In the genomic region with DNA sequence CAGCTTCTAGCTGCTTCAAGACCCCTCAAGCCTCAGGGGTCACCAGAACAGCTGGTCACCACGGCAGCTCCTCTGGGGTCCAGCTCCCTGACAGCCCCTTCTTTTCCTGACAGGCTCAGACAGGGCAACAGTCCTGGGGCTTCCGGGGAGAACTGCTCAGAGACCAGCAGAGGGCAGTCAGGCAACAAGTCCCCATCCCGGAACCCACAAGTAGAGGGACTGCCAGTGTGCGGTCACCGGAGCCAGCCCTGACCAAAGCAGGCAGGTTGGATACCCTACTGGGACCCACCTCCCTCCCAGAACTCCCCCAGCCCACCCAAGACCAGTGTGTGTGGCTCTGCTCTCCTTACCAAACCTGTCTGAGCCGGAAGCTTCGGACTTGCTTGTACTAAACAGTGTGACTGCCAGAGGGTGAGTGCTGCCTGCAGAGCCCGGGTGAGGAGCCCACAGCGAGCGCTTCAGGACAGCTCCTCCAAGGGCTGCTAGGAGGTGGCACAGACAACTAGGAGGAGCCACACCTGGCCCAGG, we compare ENCODE assay signal across 8 cellular contexts. TPM values are rescaled to one million over a fixed set of nuclear protein-coding genes. Genes with fewer than 3 reads are reported as not detected.
DNase-seq lines count a peak whose midpoint lies in the region; ATAC-seq and TF ChIP-seq lines count a peak whose summit lies in the region.

No MANE protein-coding gene starts in this region.

- CTCF ChIA-PET in RWPE1 (lab: Yijun Ruan, JAX): interaction anchor here (0.5 to 1.6 kb wide), 33 partner anchors 10 to 324 kb away, joined by 3 to 17 read pairs (median 4); a partner anchor contains a TSS

- H3K4me2 ChIP-seq in neural progenitor cell: no peak overlapping the region

- no peaks in the 10 kb centered on the region for H3K27me3 ChIP-seq in CD4-positive, CD25-positive, alpha-beta regulatory T cell (ENCODE audit: control insufficient read depth, insufficient read depth, low read length)
- H3K27me3 ChIP-seq in neural progenitor cell: no peaks in the 10 kb centered on the region
- peaks cover 4 to 14% (median 10%) of the 10 kb centered on the region in 5 donors for H3K27me3 ChIP-seq in subcutaneous abdominal adipose tissue (ENCODE audit: control insufficient read depth in 5 of 5, insufficient read depth in 4 of 5, low read length in 5 of 5)

- peak overlapping the region; percentile 71 for H2AFZ ChIP-seq in neural progenitor cell (replicated peaks)

- peak; percentile 63 to 66 for ATAC-seq in CD4-positive, CD25-positive, alpha-beta regulatory T cell (ENCODE audit: low read depth in 2 of 2)
- ATAC-seq in GM19455 (IDR thresholded peaks at IDR 0.05; ENCODE audit: unreplicated experiment): peak; percentile 56

- H3K4me3 Mint-ChIP-seq in CD4-positive, CD25-positive, alpha-beta regulatory T cell: peak overlapping the region in 2 of 4 donors; percentile 22 to 41
- no peak overlapping the region for H3K4me3 Mint-ChIP-seq in activated T-helper 1 cell treated with anti-CD3 and anti-CD28 coated beads, Interleukin-12 subunit alpha, Interleukin-12 subunit beta, Interleukin-2, Interleukin-4 antibody, amounts not matched to agents 30 ng/mL and 10 ng/mL and 1 ng/mL, durations not matched to agents 14 hours and 24 hours and 36 hours
- H3K4me3 Mint-ChIP-seq in neural progenitor cell: no peak overlapping the region

- no peaks in the 10 kb centered on the region for H3K36me3 ChIP-seq in CD4-positive, CD25-positive, alpha-beta regulatory T cell (ENCODE audit: control insufficient read depth, insufficient read depth, low read length)
- H3K36me3 ChIP-seq in neural progenitor cell: no peaks in the 10 kb centered on the region
- H3K36me3 ChIP-seq in subcutaneous abdominal adipose tissue (ENCODE audit: control insufficient read depth in 5 of 5, insufficient read depth in 5 of 5, low read length in 5 of 5): no peaks in the 10 kb centered on the region

- peaks cover 4% of the 10 kb centered on the region for H3K4me1 ChIP-seq in CD4-positive, CD25-positive, alpha-beta regulatory T cell (ENCODE audit: control insufficient read depth, insufficient read depth, low read length, poor library complexity, severe bottlenecking)
- H3K4me1 ChIP-seq in neural progenitor cell: peaks cover 9% of the 10 kb centered on the region
- peaks cover 0 to 6% (median 6%) of the 10 kb centered on the region in 5 donors for H3K4me1 ChIP-seq in subcutaneous abdominal adipose tissue (ENCODE audit: control insufficient read depth in 5 of 5, insufficient read depth in 5 of 5, low read length in 5 of 5)

- TF ChIP-seq CTCF in RWPE1 (conservative IDR thresholded peaks at IDR 0.05; ENCODE audit: low read depth) (peak; percentile 94), fibroblast of pulmonary artery (IDR thresholded peaks at IDR 0.05; ENCODE audit: low read length, missing control alignments) (peak; percentile 88), neural progenitor cell (IDR thresholded peaks at IDR 0.05) (peak; percentile 73)

- no peak overlapping the region for H3K9ac ChIP-seq in neural progenitor cell
- peak overlapping the region in 1 of 5 donors; percentile 53 for H3K9ac ChIP-seq in subcutaneous abdominal adipose tissue (ENCODE audit: low read length in 5 of 5)

- POLR2A ChIA-PET in RWPE1 (lab: Yijun Ruan, JAX; ENCODE audit: low non-redundant PET): interaction anchor here (0.6 kb wide), 1 partner anchor 26 kb away, joined by 4 read pairs; no protein-coding TSS in a partner anchor

- intact Hi-C loops in activated T-helper 1 cell treated with anti-CD3 and anti-CD28 coated beads, Interleukin-12 subunit alpha, Interleukin-12 subunit beta, Interleukin-2, Interleukin-4 antibody, amounts not matched to agents 30 ng/mL and 10 ng/mL and 1 ng/mL, durations not matched to agents 14 hours and 24 hours and 36 hours (cut with micrococcal nuclease): loop anchor here (1.0 to 5.0 kb wide), 5 partner anchors 17 to 324 kb away; no protein-coding TSS in a partner anchor

- no peaks in the 10 kb centered on the region for H3K9me3 ChIP-seq in CD4-positive, CD25-positive, alpha-beta regulatory T cell (ENCODE audit: control insufficient read depth in 2 of 2, low read length in 2 of 2)
- H3K9me3 ChIP-seq in neural progenitor cell (ENCODE audit: low read depth) (no peaks in the 10 kb centered on the region), subcutaneous abdominal adipose tissue (ENCODE audit: control insufficient read depth in 5 of 5, low read length in 5 of 5) (no peaks in the 10 kb centered on the region)

- no peaks in the 10 kb centered on the region for H3K27me3 Mint-ChIP-seq in CD4-positive, CD25-positive, alpha-beta regulatory T cell
- H3K27me3 Mint-ChIP-seq in activated T-helper 1 cell treated with anti-CD3 and anti-CD28 coated beads, Interleukin-12 subunit alpha, Interleukin-12 subunit beta, Interleukin-2, Interleukin-4 antibody, amounts not matched to agents 30 ng/mL and 10 ng/mL and 1 ng/mL, durations not matched to agents 14 hours and 24 hours and 36 hours (ENCODE audit: insufficient read depth): no peaks in the 10 kb centered on the region
- H3K27me3 Mint-ChIP-seq in neural progenitor cell (ENCODE audit: insufficient read depth, low read depth): peaks cover 3% of the 10 kb centered on the region

- H3K9me3 Mint-ChIP-seq in CD4-positive, CD25-positive, alpha-beta regulatory T cell: no peaks in the 10 kb centered on the region
- H3K9me3 Mint-ChIP-seq in activated T-helper 1 cell treated with anti-CD3 and anti-CD28 coated beads, Interleukin-12 subunit alpha, Interleukin-12 subunit beta, Interleukin-2, Interleukin-4 antibody, amounts not matched to agents 30 ng/mL and 10 ng/mL and 1 ng/mL, durations not matched to agents 14 hours and 24 hours and 36 hours: no peaks in the 10 kb centered on the region
- H3K9me3 Mint-ChIP-seq in neural progenitor cell: no peaks in the 10 kb centered on the region

- peak; percentile 31 to 78 (median 60) for DNase-seq in CD4-positive, CD25-positive, alpha-beta regulatory T cell
- DNase-seq in LHCN-M2 (ENCODE audit: low read depth) (peak; percentile 74), RWPE1 (ENCODE audit: low spot score) (peak; percentile 79), fibroblast of pulmonary artery (ENCODE audit: low read depth) (peak; percentile 88), neural progenitor cell (ENCODE audit: low spot score) (peak; percentile 91)
- DNase-seq in activated T-helper 1 cell treated with anti-CD3 and anti-CD28 coated beads, Interleukin-12 subunit alpha, Interleukin-12 subunit beta, Interleukin-2, Interleukin-4 antibody, amounts not matched to agents 30 ng/mL and 10 ng/mL and 1 ng/mL, durations not matched to agents 14 hours and 24 hours and 36 hours (ENCODE audit: low spot score): peak; percentile 46

- H3F3A ChIP-seq in neural progenitor cell (ENCODE audit: low read depth): no peaks in the 10 kb centered on the region

- H3K27ac ChIP-seq in CD4-positive, CD25-positive, alpha-beta regulatory T cell (ENCODE audit: insufficient read depth, low read length, poor library complexity, severe bottlenecking): no peak overlapping the region
- H3K27ac ChIP-seq in RWPE1 (peak overlapping the region; percentile 59), neural progenitor cell (no peak overlapping the region), subcutaneous abdominal adipose tissue (ENCODE audit: low read depth, low read length) (no peak overlapping the region)

- H3K27ac Mint-ChIP-seq in CD4-positive, CD25-positive, alpha-beta regulatory T cell: peak overlapping the region in 2 of 3 donors; percentile 58 to 62
- peak overlapping the region; percentile 4 for H3K27ac Mint-ChIP-seq in activated T-helper 1 cell treated with anti-CD3 and anti-CD28 coated beads, Interleukin-12 subunit alpha, Interleukin-12 subunit beta, Interleukin-2, Interleukin-4 antibody, amounts not matched to agents 30 ng/mL and 10 ng/mL and 1 ng/mL, durations not matched to agents 14 hours and 24 hours and 36 hours
- H3K27ac Mint-ChIP-seq in neural progenitor cell: no peak overlapping the region

- H4K20me1 ChIP-seq in neural progenitor cell (ENCODE audit: low read depth): no peaks in the 10 kb centered on the region

- no peak overlapping the region for H3K4me3 ChIP-seq in CD4-positive, CD25-positive, alpha-beta regulatory T cell (ENCODE audit: low read depth, low read length)
- no peak overlapping the region for H3K4me3 ChIP-seq in fibroblast of pulmonary artery (replicated peaks; ENCODE audit: low read depth, low read length)
- no peak overlapping the region for H3K4me3 ChIP-seq in neural progenitor cell
- H3K4me3 ChIP-seq in subcutaneous abdominal adipose tissue (ENCODE audit: low read depth in 1 of 5, low read length in 5 of 5): peak overlapping the region in 4 of 5 donors; percentile 22 to 63 (median 36)

- H3K79me2 ChIP-seq in neural progenitor cell (ENCODE audit: low read depth): no peaks in the 10 kb centered on the region

- no peaks in the 10 kb centered on the region for H3K36me3 Mint-ChIP-seq in CD4-positive, CD25-positive, alpha-beta regulatory T cell
- H3K36me3 Mint-ChIP-seq in activated T-helper 1 cell treated with anti-CD3 and anti-CD28 coated beads, Interleukin-12 subunit alpha, Interleukin-12 subunit beta, Interleukin-2, Interleukin-4 antibody, amounts not matched to agents 30 ng/mL and 10 ng/mL and 1 ng/mL, durations not matched to agents 14 hours and 24 hours and 36 hours (ENCODE audit: low read depth): no peaks in the 10 kb centered on the region
- no peaks in the 10 kb centered on the region for H3K36me3 Mint-ChIP-seq in neural progenitor cell

- peaks cover 0 to 2% (median 0%) of the 10 kb centered on the region in 4 donors for H3K4me1 Mint-ChIP-seq in CD4-positive, CD25-positive, alpha-beta regulatory T cell
- no peaks in the 10 kb centered on the region for H3K4me1 Mint-ChIP-seq in activated T-helper 1 cell treated with anti-CD3 and anti-CD28 coated beads, Interleukin-12 subunit alpha, Interleukin-12 subunit beta, Interleukin-2, Interleukin-4 antibody, amounts not matched to agents 30 ng/mL and 10 ng/mL and 1 ng/mL, durations not matched to agents 14 hours and 24 hours and 36 hours (ENCODE audit: low read depth)
- H3K4me1 Mint-ChIP-seq in neural progenitor cell: peaks cover 14% of the 10 kb centered on the region

RNA-seq across cellular contexts. Expression of a gene that starts 40.3 kb away (rescaled TPM):
- total RNA-seq in CD4-positive, CD25-positive, alpha-beta regulatory T cell: 79.2 TPM
- polyA plus RNA-seq in CD4-positive, CD25-positive, alpha-beta regulatory T cell: 10 to 100 TPM; 24.7 to 44.0 (median 37.7) TPM
- total RNA-seq in LHCN-M2 (2014; rRNA removed) (136 TPM in 2 replicates), neural progenitor cell (ENCODE audit: low replicate concordance) (43.8 and 69.2 TPM in 2 replicates)
- 178 TPM for polyA plus RNA-seq in LHCN-M2 (2012)
- 91.8 and 92.1 TPM in 2 replicates for total RNA-seq in activated T-helper 1 cell treated with anti-CD3 and anti-CD28 coated beads, Interleukin-12 subunit alpha, Interleukin-12 subunit beta, Interleukin-2, Interleukin-4 antibody, amounts not matched to agents 30 ng/mL and 10 ng/mL and 1 ng/mL, durations not matched to agents 14 hours and 24 hours and 36 hours

RNA-seq across cellular contexts. Expression of a gene that starts 51.8 kb away (rescaled TPM):
- not detected for total RNA-seq in CD4-positive, CD25-positive, alpha-beta regulatory T cell
- polyA plus RNA-seq in CD4-positive, CD25-positive, alpha-beta regulatory T cell: 1 to 10 TPM in 1 of 4 donors, under 1 TPM in 3; 0.47 to 1.2 (median 0.57) TPM
- not detected in 2 replicates for total RNA-seq in LHCN-M2 (2014; rRNA removed)
- 0.09 TPM for polyA plus RNA-seq in LHCN-M2 (2012)
- total RNA-seq in activated T-helper 1 cell treated with anti-CD3 and anti-CD28 coated beads, Interleukin-12 subunit alpha, Interleukin-12 subunit beta, Interleukin-2, Interleukin-4 antibody, amounts not matched to agents 30 ng/mL and 10 ng/mL and 1 ng/mL, durations not matched to agents 14 hours and 24 hours and 36 hours: 1.9 and 2.4 TPM in 2 replicates
- 0.15 TPM in 1 of 2 replicates, not detected in the other for total RNA-seq in neural progenitor cell (ENCODE audit: low replicate concordance)

Comparison
In these comparisons a context has a peak if more than half of its experiments do, and no peak if none do; other contexts are left out.
1. H3K4me3 ChIP-seq: peak in subcutaneous abdominal adipose tissue (4 of 5); none in CD4-positive, CD25-positive, alpha-beta regulatory T cell (single experiment), fibroblast of pulmonary artery (single experiment) and neural progenitor cell (single experiment).
2. Peak in every context shown above with its lines, with median percentiles within 50 percentile points of each other: DNase-seq and CTCF ChIP-seq.